ENCODE assay signal across 1 cellular context in genomic region chr3:45771166-45771775, GRCh38.
TF ChIP-seq lines count a peak whose summit lies in the region.

No MANE protein-coding gene starts in this region.

TF ChIP-seq in H1, 55 proteins besides CTCF, POLR2A, EP300 and RAD21 (continued from another document):
- TF ChIP-seq POU5F1 (IDR thresholded peaks at IDR 0.05; ENCODE audit: low read depth, low read length) (no peak), SP2 (IDR thresholded peaks at IDR 0.05; ENCODE audit: low read length) (no peak), KDM5A (IDR thresholded peaks at IDR 0.05; ENCODE audit: low read length) (no peak), SIN3A (conservative IDR thresholded peaks at IDR 0.05 in 1 of 2, IDR thresholded peaks at IDR 0.05 in 1 of 2; ENCODE audit: low read depth in 1 of 2, low read length in 2 of 2) (no peak), EZH2 (IDR thresholded peaks at IDR 0.05; ENCODE audit: low read depth, low read length, severe bottlenecking) (no peak), PHF8 (conservative IDR thresholded peaks at IDR 0.05; ENCODE audit: low read depth, low read length) (no peak), CREB1 (IDR thresholded peaks at IDR 0.05) (no peak), EGR1 (IDR thresholded peaks at IDR 0.05; ENCODE audit: borderline replicate concordance, low read depth, low read length) (no peak), RBBP5 (IDR thresholded peaks at IDR 0.05; ENCODE audit: borderline replicate concordance, low read depth, low read length) (no peak), TEAD4 (IDR thresholded peaks at IDR 0.05; ENCODE audit: low read depth, low read length) (no peak), FOSL1 (IDR thresholded peaks at IDR 0.05; ENCODE audit: insufficient read depth, low read depth, low read length) (no peak), KDM4A (IDR thresholded peaks at IDR 0.05; ENCODE audit: low read depth, low read length, severe bottlenecking) (no peak)
- TF ChIP-seq, protein P1, sequence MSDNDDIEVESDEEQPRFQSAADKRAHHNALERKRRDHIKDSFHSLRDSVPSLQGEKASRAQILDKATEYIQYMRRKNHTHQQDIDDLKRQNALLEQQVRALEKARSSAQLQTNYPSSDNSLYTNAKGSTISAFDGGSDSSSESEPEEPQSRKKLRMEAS (IDR thresholded peaks at IDR 0.05) = no peak
